Comparison of ENCODE assay signal across 5 cellular contexts in genomic region chr3:146233487-146233886, GRCh38.
"Had no signal": no experiment of that assay in that cellular context is flagged by ENCODE, and none has a peak within 500 bp of the region (broad histone marks: within the 10 kb centered on the region; RNA-seq: fewer than 3 reads in every experiment).

No MANE protein-coding gene starts in this region.

- H3K4me3 ChIP-seq: GM23338 had no signal

- ATAC-seq: GM23338 had no signal

- H3K27ac ChIP-seq: KMS-11 had no signal

- DNase-seq: H9, HCEC 1CT, KBM-7 had no signal
